ENCODE assay signal across 2 cellular contexts in genomic region chr9:6785682-6786081, GRCh38.
TF ChIP-seq lines count a peak whose summit lies in the region.

No MANE protein-coding gene starts in this region.

TF ChIP-seq in K562, 482 proteins besides CTCF, POLR2A, EP300 and RAD21:
- TF ChIP-seq, protein P1, sequence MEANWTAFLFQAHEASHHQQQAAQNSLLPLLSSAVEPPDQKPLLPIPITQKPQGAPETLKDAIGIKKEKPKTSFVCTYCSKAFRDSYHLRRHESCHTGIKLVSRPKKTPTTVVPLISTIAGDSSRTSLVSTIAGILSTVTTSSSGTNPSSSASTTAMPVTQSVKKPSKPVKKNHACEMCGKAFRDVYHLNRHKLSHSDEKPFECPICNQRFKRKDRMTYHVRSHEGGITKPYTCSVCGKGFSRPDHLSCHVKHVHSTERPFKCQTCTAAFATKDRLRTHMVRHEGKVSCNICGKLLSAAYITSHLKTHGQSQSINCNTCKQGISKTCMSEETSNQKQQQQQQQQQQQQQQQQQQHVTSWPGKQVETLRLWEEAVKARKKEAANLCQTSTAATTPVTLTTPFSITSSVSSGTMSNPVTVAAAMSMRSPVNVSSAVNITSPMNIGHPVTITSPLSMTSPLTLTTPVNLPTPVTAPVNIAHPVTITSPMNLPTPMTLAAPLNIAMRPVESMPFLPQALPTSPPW (CRISPR knock-in tag; IDR thresholded peaks at IDR 0.05), result no peak
- TF ChIP-seq NFATC3 (IDR thresholded peaks at IDR 0.05) (no peak), ZNF263 (CRISPR knock-in tag; IDR thresholded peaks at IDR 0.05; ENCODE audit: borderline replicate concordance) (no peak), GATA2 (CRISPR knock-in tag; IDR thresholded peaks at IDR 0.05) (no peak), FOXA3 (CRISPR knock-in tag; conservative IDR thresholded peaks at IDR 0.05 in 1 of 2, IDR thresholded peaks at IDR 0.05 in 1 of 2) (no peak), ELK3 (CRISPR knock-in tag; IDR thresholded peaks at IDR 0.05) (no peak), EWSR1 (IDR thresholded peaks at IDR 0.05; ENCODE audit: borderline replicate concordance, low read depth, partially characterized antibody) (no peak), ZNF644 (tag; IDR thresholded peaks at IDR 0.05; ENCODE audit: low read depth) (no peak), ESRRA (IDR thresholded peaks at IDR 0.05; ENCODE audit: borderline replicate concordance, low read depth) (no peak), POLR3A (IDR thresholded peaks at IDR 0.05; ENCODE audit: borderline replicate concordance, extremely low read depth, insufficient read depth, insufficient read length) (no peak), ZNF239 (CRISPR knock-in tag; IDR thresholded peaks at IDR 0.05) (no peak), BRCA1 (IDR thresholded peaks at IDR 0.05) (no peak), BRCA1 (CRISPR knock-in tag; IDR thresholded peaks at IDR 0.05) (no peak), GABPA (tag; conservative IDR thresholded peaks at IDR 0.05; ENCODE audit: low read depth) (no peak), AFF4 (CRISPR knock-in tag; IDR thresholded peaks at IDR 0.05) (no peak), ZC3H8 (IDR thresholded peaks at IDR 0.05) (no peak), HDAC2 (IDR thresholded peaks at IDR 0.05) (no peak)
- TF ChIP-seq, protein P2, sequence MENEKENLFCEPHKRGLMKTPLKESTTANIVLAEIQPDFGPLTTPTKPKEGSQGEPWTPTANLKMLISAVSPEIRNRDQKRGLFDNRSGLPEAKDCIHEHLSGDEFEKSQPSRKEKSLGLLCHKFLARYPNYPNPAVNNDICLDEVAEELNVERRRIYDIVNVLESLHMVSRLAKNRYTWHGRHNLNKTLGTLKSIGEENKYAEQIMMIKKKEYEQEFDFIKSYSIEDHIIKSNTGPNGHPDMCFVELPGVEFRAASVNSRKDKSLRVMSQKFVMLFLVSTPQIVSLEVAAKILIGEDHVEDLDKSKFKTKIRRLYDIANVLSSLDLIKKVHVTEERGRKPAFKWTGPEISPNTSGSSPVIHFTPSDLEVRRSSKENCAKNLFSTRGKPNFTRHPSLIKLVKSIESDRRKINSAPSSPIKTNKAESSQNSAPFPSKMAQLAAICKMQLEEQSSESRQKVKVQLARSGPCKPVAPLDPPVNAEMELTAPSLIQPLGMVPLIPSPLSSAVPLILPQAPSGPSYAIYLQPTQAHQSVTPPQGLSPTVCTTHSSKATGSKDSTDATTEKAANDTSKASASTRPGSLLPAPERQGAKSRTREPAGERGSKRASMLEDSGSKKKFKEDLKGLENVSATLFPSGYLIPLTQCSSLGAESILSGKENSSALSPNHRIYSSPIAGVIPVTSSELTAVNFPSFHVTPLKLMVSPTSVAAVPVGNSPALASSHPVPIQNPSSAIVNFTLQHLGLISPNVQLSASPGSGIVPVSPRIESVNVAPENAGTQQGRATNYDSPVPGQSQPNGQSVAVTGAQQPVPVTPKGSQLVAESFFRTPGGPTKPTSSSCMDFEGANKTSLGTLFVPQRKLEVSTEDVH (IDR thresholded peaks at IDR 0.05; ENCODE audit: low read depth, partially characterized antibody), result no peak
- TF ChIP-seq, protein P3, sequence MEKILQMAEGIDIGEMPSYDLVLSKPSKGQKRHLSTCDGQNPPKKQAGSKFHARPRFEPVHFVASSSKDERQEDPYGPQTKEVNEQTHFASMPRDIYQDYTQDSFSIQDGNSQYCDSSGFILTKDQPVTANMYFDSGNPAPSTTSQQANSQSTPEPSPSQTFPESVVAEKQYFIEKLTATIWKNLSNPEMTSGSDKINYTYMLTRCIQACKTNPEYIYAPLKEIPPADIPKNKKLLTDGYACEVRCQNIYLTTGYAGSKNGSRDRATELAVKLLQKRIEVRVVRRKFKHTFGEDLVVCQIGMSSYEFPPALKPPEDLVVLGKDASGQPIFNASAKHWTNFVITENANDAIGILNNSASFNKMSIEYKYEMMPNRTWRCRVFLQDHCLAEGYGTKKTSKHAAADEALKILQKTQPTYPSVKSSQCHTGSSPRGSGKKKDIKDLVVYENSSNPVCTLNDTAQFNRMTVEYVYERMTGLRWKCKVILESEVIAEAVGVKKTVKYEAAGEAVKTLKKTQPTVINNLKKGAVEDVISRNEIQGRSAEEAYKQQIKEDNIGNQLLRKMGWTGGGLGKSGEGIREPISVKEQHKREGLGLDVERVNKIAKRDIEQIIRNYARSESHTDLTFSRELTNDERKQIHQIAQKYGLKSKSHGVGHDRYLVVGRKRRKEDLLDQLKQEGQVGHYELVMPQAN (IDR thresholded peaks at IDR 0.05; ENCODE audit: borderline replicate concordance), result no peak
TF ChIP-seq in K562: peak in this region for 0.

TF ChIP-seq in HepG2, 621 proteins besides CTCF, POLR2A, EP300 and RAD21:
- TF ChIP-seq SAP130 (CRISPR knock-in tag; IDR thresholded peaks at IDR 0.05; ENCODE audit: low read depth) (peak; percentile 18; the same call in 1 of the 2 replicates), ZNF614 (CRISPR knock-in tag; IDR thresholded peaks at IDR 0.05; ENCODE audit: borderline replicate concordance) (no peak), ZBTB7A (CRISPR knock-in tag; IDR thresholded peaks at IDR 0.05) (no peak)
TF ChIP-seq in HepG2: peak in this region for 1.
